In the genomic region with DNA sequence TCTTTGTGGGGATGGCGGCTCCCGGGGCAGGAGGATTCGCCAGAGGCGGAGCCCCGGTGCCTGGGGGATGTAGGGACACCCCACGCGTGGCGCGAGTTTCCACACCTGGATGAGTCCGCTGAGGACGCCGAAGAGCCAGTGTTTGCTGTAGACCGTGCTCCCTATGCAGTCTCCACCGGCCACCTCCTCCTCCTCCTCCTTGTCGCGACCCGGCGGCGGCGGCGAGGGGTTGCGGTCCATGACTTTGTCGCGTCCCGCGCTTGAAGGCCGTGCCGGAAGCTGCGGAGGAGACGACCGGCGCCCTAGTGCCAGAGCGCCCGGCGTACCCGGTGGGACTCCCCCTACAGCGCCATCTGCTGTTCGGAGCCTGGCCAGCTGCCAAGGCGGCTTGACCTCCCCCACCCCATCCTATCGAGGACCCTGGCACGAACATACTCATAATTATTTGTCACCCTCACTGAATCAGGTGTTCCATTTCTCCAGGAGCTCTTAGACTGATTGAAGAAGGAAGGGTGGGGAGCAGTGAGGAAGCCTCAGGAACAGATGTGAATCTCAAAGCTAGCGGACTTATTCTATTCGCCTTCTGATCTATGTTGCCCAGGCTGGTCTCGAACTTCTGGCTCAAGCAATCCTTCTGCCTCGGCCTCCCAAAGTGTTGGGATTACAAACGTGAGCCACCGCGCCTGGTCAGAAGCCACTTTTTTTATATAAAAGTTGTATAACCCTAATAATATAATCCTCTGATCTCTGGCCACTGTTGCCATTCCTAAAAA, we compare ENCODE assay signal across 1 cellular context.
TF ChIP-seq lines count a peak whose summit lies in the region.

A gene with protein sequence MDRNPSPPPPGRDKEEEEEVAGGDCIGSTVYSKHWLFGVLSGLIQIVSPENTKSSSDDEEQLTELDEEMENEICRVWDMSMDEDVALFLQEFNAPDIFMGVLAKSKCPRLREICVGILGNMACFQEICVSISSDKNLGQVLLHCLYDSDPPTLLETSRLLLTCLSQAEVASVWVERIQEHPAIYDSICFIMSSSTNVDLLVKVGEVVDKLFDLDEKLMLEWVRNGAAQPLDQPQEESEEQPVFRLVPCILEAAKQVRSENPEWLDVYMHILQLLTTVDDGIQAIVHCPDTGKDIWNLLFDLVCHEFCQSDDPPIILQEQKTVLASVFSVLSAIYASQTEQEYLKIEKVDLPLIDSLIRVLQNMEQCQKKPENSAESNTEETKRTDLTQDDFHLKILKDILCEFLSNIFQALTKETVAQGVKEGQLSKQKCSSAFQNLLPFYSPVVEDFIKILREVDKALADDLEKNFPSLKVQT (minus strand): TSS at position 281 of the 773 bp plus-strand sequence. CDS start 41 bp downstream, at position 240.

TF ChIP-seq in HepG2, 621 proteins besides CTCF, POLR2A, EP300 and RAD21 (continued from another document and continues in another):
- TF ChIP-seq, protein P1, sequence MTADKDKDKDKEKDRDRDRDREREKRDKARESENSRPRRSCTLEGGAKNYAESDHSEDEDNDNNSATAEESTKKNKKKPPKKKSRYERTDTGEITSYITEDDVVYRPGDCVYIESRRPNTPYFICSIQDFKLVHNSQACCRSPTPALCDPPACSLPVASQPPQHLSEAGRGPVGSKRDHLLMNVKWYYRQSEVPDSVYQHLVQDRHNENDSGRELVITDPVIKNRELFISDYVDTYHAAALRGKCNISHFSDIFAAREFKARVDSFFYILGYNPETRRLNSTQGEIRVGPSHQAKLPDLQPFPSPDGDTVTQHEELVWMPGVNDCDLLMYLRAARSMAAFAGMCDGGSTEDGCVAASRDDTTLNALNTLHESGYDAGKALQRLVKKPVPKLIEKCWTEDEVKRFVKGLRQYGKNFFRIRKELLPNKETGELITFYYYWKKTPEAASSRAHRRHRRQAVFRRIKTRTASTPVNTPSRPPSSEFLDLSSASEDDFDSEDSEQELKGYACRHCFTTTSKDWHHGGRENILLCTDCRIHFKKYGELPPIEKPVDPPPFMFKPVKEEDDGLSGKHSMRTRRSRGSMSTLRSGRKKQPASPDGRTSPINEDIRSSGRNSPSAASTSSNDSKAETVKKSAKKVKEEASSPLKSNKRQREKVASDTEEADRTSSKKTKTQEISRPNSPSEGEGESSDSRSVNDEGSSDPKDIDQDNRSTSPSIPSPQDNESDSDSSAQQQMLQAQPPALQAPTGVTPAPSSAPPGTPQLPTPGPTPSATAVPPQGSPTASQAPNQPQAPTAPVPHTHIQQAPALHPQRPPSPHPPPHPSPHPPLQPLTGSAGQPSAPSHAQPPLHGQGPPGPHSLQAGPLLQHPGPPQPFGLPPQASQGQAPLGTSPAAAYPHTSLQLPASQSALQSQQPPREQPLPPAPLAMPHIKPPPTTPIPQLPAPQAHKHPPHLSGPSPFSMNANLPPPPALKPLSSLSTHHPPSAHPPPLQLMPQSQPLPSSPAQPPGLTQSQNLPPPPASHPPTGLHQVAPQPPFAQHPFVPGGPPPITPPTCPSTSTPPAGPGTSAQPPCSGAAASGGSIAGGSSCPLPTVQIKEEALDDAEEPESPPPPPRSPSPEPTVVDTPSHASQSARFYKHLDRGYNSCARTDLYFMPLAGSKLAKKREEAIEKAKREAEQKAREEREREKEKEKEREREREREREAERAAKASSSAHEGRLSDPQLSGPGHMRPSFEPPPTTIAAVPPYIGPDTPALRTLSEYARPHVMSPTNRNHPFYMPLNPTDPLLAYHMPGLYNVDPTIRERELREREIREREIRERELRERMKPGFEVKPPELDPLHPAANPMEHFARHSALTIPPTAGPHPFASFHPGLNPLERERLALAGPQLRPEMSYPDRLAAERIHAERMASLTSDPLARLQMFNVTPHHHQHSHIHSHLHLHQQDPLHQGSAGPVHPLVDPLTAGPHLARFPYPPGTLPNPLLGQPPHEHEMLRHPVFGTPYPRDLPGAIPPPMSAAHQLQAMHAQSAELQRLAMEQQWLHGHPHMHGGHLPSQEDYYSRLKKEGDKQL (CRISPR knock-in tag; IDR thresholded peaks at IDR 0.05; ENCODE audit: low read depth): no peak
- no peak for TF ChIP-seq MBD4 (IDR thresholded peaks at IDR 0.05; ENCODE audit: borderline replicate concordance, low read length)
- TF ChIP-seq, protein P2, sequence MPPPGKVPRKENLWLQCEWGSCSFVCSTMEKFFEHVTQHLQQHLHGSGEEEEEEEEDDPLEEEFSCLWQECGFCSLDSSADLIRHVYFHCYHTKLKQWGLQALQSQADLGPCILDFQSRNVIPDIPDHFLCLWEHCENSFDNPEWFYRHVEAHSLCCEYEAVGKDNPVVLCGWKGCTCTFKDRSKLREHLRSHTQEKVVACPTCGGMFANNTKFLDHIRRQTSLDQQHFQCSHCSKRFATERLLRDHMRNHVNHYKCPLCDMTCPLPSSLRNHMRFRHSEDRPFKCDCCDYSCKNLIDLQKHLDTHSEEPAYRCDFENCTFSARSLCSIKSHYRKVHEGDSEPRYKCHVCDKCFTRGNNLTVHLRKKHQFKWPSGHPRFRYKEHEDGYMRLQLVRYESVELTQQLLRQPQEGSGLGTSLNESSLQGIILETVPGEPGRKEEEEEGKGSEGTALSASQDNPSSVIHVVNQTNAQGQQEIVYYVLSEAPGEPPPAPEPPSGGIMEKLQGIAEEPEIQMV (CRISPR knock-in tag; IDR thresholded peaks at IDR 0.05; ENCODE audit: low read depth): 0 out of 2 replicates have a peak, but pooled peaks have one; percentile 61
- TF ChIP-seq ZNF17 (CRISPR knock-in tag; IDR thresholded peaks at IDR 0.05): no peak; the same call in 1 of the 2 replicates
- TF ChIP-seq, protein P3, sequence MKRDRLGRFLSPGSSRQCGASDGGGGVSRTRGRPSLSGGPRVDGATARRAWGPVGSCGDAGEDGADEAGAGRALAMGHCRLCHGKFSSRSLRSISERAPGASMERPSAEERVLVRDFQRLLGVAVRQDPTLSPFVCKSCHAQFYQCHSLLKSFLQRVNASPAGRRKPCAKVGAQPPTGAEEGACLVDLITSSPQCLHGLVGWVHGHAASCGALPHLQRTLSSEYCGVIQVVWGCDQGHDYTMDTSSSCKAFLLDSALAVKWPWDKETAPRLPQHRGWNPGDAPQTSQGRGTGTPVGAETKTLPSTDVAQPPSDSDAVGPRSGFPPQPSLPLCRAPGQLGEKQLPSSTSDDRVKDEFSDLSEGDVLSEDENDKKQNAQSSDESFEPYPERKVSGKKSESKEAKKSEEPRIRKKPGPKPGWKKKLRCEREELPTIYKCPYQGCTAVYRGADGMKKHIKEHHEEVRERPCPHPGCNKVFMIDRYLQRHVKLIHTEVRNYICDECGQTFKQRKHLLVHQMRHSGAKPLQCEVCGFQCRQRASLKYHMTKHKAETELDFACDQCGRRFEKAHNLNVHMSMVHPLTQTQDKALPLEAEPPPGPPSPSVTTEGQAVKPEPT (CRISPR knock-in tag; IDR thresholded peaks at IDR 0.05; ENCODE audit: low read depth): no peak
- no peak for TF ChIP-seq JUNB (CRISPR knock-in tag; IDR thresholded peaks at IDR 0.05; ENCODE audit: borderline replicate concordance)
- TF ChIP-seq ZNF383 (CRISPR knock-in tag; IDR thresholded peaks at IDR 0.05; ENCODE audit: borderline replicate concordance): 0 out of 2 replicates have a peak, but pooled peaks have one; percentile 72
- TF ChIP-seq IRX3 (CRISPR knock-in tag; IDR thresholded peaks at IDR 0.05; ENCODE audit: borderline replicate concordance, low read depth): no peak; the same call in 1 of the 2 replicates
- no peak for TF ChIP-seq ZNF253 (CRISPR knock-in tag; IDR thresholded peaks at IDR 0.05; ENCODE audit: borderline replicate concordance)
- TF ChIP-seq ZC3H13 (CRISPR knock-in tag; IDR thresholded peaks at IDR 0.05): 0 out of 2 replicates have a peak, but pooled peaks have one; percentile 46
- peak; percentile 70; the same call in 1 of the 2 replicates for TF ChIP-seq FOXC1 (CRISPR knock-in tag; IDR thresholded peaks at IDR 0.05; ENCODE audit: borderline replicate concordance)
- TF ChIP-seq ZNF274 (CRISPR knock-in tag; IDR thresholded peaks at IDR 0.05): no peak
- no peak for TF ChIP-seq ZNF354B (CRISPR knock-in tag; IDR thresholded peaks at IDR 0.05)
- TF ChIP-seq ZNF34 (CRISPR knock-in tag; IDR thresholded peaks at IDR 0.05; ENCODE audit: borderline replicate concordance): no peak
- no peak for TF ChIP-seq DPF2 (CRISPR knock-in tag; IDR thresholded peaks at IDR 0.05; ENCODE audit: borderline replicate concordance, low read depth)
- no peak; the same call in 1 of the 2 replicates for TF ChIP-seq NR2F2 (IDR thresholded peaks at IDR 0.05; ENCODE audit: borderline replicate concordance, low read depth)
- peak; percentile 92 for TF ChIP-seq DNMT1 (CRISPR knock-in tag; IDR thresholded peaks at IDR 0.05)
- peak; percentile 52; the same call in 1 of the 2 replicates for TF ChIP-seq ZNF564 (CRISPR knock-in tag; IDR thresholded peaks at IDR 0.05)
- no peak for TF ChIP-seq SMC3 (IDR thresholded peaks at IDR 0.05; ENCODE audit: low read length)
- TF ChIP-seq, protein P4, sequence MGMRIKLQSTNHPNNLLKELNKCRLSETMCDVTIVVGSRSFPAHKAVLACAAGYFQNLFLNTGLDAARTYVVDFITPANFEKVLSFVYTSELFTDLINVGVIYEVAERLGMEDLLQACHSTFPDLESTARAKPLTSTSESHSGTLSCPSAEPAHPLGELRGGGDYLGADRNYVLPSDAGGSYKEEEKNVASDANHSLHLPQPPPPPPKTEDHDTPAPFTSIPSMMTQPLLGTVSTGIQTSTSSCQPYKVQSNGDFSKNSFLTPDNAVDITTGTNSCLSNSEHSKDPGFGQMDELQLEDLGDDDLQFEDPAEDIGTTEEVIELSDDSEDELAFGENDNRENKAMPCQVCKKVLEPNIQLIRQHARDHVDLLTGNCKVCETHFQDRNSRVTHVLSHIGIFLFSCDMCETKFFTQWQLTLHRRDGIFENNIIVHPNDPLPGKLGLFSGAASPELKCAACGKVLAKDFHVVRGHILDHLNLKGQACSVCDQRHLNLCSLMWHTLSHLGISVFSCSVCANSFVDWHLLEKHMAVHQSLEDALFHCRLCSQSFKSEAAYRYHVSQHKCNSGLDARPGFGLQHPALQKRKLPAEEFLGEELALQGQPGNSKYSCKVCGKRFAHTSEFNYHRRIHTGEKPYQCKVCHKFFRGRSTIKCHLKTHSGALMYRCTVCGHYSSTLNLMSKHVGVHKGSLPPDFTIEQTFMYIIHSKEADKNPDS (CRISPR knock-in tag; IDR thresholded peaks at IDR 0.05): peak; percentile 51; the same call in 1 of the 2 replicates
- peak; percentile 85; the same call in 1 of the 2 replicates for TF ChIP-seq MEIS2 (CRISPR knock-in tag; IDR thresholded peaks at IDR 0.05)
- no peak; the same call in 1 of the 2 replicates for TF ChIP-seq ZSCAN20 (CRISPR knock-in tag; IDR thresholded peaks at IDR 0.05; ENCODE audit: borderline replicate concordance)
- TF ChIP-seq TBX3 (IDR thresholded peaks at IDR 0.05; ENCODE audit: borderline replicate concordance): no peak
- 0 out of 2 replicates have a peak, but pooled peaks have one; percentile 60 for TF ChIP-seq ETV6 (CRISPR knock-in tag; conservative IDR thresholded peaks at IDR 0.05)
- TF ChIP-seq U2AF1 (optimal IDR thresholded peaks at IDR 0.05; ENCODE audit: low read depth, low read length): peak; percentile 76
- TF ChIP-seq, protein P5, sequence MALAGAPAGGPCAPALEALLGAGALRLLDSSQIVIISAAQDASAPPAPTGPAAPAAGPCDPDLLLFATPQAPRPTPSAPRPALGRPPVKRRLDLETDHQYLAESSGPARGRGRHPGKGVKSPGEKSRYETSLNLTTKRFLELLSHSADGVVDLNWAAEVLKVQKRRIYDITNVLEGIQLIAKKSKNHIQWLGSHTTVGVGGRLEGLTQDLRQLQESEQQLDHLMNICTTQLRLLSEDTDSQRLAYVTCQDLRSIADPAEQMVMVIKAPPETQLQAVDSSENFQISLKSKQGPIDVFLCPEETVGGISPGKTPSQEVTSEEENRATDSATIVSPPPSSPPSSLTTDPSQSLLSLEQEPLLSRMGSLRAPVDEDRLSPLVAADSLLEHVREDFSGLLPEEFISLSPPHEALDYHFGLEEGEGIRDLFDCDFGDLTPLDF (CRISPR knock-in tag; IDR thresholded peaks at IDR 0.05): peak; percentile 77
- TF ChIP-seq ZNF335 (CRISPR knock-in tag; IDR thresholded peaks at IDR 0.05): 0 out of 2 replicates have a peak, but pooled peaks have one; percentile 30
- TF ChIP-seq, protein P6, sequence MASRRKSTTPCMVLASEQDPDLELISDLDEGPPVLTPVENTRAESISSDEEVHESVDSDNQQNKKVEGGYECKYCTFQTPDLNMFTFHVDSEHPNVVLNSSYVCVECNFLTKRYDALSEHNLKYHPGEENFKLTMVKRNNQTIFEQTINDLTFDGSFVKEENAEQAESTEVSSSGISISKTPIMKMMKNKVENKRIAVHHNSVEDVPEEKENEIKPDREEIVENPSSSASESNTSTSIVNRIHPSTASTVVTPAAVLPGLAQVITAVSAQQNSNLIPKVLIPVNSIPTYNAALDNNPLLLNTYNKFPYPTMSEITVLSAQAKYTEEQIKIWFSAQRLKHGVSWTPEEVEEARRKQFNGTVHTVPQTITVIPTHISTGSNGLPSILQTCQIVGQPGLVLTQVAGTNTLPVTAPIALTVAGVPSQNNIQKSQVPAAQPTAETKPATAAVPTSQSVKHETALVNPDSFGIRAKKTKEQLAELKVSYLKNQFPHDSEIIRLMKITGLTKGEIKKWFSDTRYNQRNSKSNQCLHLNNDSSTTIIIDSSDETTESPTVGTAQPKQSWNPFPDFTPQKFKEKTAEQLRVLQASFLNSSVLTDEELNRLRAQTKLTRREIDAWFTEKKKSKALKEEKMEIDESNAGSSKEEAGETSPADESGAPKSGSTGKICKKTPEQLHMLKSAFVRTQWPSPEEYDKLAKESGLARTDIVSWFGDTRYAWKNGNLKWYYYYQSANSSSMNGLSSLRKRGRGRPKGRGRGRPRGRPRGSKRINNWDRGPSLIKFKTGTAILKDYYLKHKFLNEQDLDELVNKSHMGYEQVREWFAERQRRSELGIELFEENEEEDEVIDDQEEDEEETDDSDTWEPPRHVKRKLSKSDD (CRISPR knock-in tag; IDR thresholded peaks at IDR 0.05; ENCODE audit: low read depth): no peak
- no peak for TF ChIP-seq ZNF562 (CRISPR knock-in tag; IDR thresholded peaks at IDR 0.05; ENCODE audit: borderline replicate concordance)
- no peak for TF ChIP-seq SSRP1 (CRISPR knock-in tag; IDR thresholded peaks at IDR 0.05)
- TF ChIP-seq ZBTB3 (CRISPR knock-in tag; IDR thresholded peaks at IDR 0.05; ENCODE audit: borderline replicate concordance, low read depth): no peak
